37 cellular contexts compared by ENCODE assay signal in genomic region chr4:56293121-56293520, GRCh38.
"Had no signal": no experiment of that assay in that cellular context is flagged by ENCODE, and none has a peak within 500 bp of the region (broad histone marks: within the 10 kb centered on the region; RNA-seq: fewer than 3 reads in every experiment).

No MANE protein-coding gene starts in this region.

- ATAC-seq: activated naive CD4-positive, alpha-beta T cell treated with anti-CD3 and anti-CD28 coated beads, Interleukin-2, amount 50 U/mL, for 72 hours; activated naive CD8-positive, alpha-beta T cell treated with anti-CD3 and anti-CD28 coated beads, Interleukin-2, amount 50 U/mL, for 24 hours; activated T-cell treated with anti-CD3 and anti-CD28 coated beads, Interleukin-2, amount 50 U/mL, for 4 hours; activated T-cell treated with anti-CD3 and anti-CD28 coated beads, Interleukin-2, amount 50 U/mL, for 72 hours; activated T-helper 17 cell treated with anti-CD3 and anti-CD28 coated beads, Interleukin-2, amount 50 U/mL, for 72 hours; body of pancreas had no signal

- H3K27me3 Mint-ChIP-seq: activated naive CD4-positive, alpha-beta T cell treated with anti-CD3 and anti-CD28 coated beads, Interleukin-2, amount 50 U/mL, for 24 hours; activated naive CD8-positive, alpha-beta T cell; activated naive CD8-positive, alpha-beta T cell treated with anti-CD3 and anti-CD28 coated beads for 36 hours; activated naive CD8-positive, alpha-beta T cell treated with anti-CD3 and anti-CD28 coated beads, Interleukin-2, amount 10 ng/mL, durations not matched to agents 7 days and 5 days; activated naive CD8-positive, alpha-beta T cell treated with anti-CD3 and anti-CD28 coated beads, Interleukin-2, amount 50 U/mL, for 24 hours; activated T-cell treated with anti-CD3 and anti-CD28 coated beads, Interleukin-2, amount 50 U/mL, for 24 hours; brain had no signal

- H3K36me3 Mint-ChIP-seq: activated naive CD4-positive, alpha-beta T cell treated with anti-CD3 and anti-CD28 coated beads, Interleukin-2, amount 10 ng/mL, durations not matched to agents 7 days and 5 days; activated naive CD8-positive, alpha-beta T cell treated with anti-CD3 and anti-CD28 coated beads for 36 hours; activated naive CD8-positive, alpha-beta T cell treated with anti-CD3 and anti-CD28 coated beads, Interleukin-2, amount 10 ng/mL, durations not matched to agents 7 days and 5 days had no signal

- H3K9me3 Mint-ChIP-seq: activated naive CD4-positive, alpha-beta T cell treated with anti-CD3 and anti-CD28 coated beads, Interleukin-2, amount 10 ng/mL, durations not matched to agents 7 days and 5 days had no signal

- H3K9me3 ChIP-seq: adrenal gland, ascending aorta, body of pancreas, breast epithelium had no signal

- H3K4me3 ChIP-seq: adrenal gland, ascending aorta, body of pancreas, breast epithelium, cardiac muscle cell had no signal

- H3K27ac Mint-ChIP-seq: activated naive CD4-positive, alpha-beta T cell treated with anti-CD3 and anti-CD28 coated beads for 36 hours; activated naive CD4-positive, alpha-beta T cell treated with anti-CD3 and anti-CD28 coated beads, Interleukin-2, amount 10 ng/mL, durations not matched to agents 7 days and 5 days; activated naive CD4-positive, alpha-beta T cell treated with anti-CD3 and anti-CD28 coated beads, Interleukin-2, amount 50 U/mL, for 24 hours; activated naive CD4-positive, alpha-beta T cell treated with anti-CD3 and anti-CD28 coated beads, Interleukin-2, amount 50 U/mL, for 72 hours; activated naive CD8-positive, alpha-beta T cell; activated naive CD8-positive, alpha-beta T cell treated with anti-CD3 and anti-CD28 coated beads for 36 hours; activated naive CD8-positive, alpha-beta T cell treated with anti-CD3 and anti-CD28 coated beads, Interleukin-2, amount 10 ng/mL, durations not matched to agents 7 days and 5 days; activated naive CD8-positive, alpha-beta T cell treated with anti-CD3 and anti-CD28 coated beads, Interleukin-2, amount 50 U/mL, for 24 hours; activated T-cell treated with anti-CD3 and anti-CD28 coated beads, Interleukin-2, amount 50 U/mL, for 24 hours; activated T-cell treated with anti-CD3 and anti-CD28 coated beads, Interleukin-2, amount 50 U/mL, for 72 hours; activated T-helper 1 cell treated with anti-CD3 and anti-CD28 coated beads, Interleukin-12 subunit alpha, Interleukin-12 subunit beta, Interleukin-2, Interleukin-4 antibody, amounts not matched to agents 30 ng/mL and 10 ng/mL and 1 ng/mL, durations not matched to agents 14 hours and 24 hours and 36 hours; activated T-helper 17 cell treated with anti-CD3 and anti-CD28 coated beads, Interleukin-2, amount 50 U/mL, for 72 hours; activated T-helper 2 cell treated with anti-CD3 and anti-CD28 coated beads, Interferon-gamma antibody, Interleukin-2, Interleukin-4, amounts not matched to agents 10 μg/mL and 5 μg/mL and 100 μg/mL, durations not matched to agents 14 hours and 24 hours and 36 hours; brain had no signal

- H3K36me3 ChIP-seq: adrenal gland, ascending aorta, brain microvascular endothelial cell, breast epithelium, cardiac muscle cell had no signal

- H3K4me3 Mint-ChIP-seq: activated naive CD4-positive, alpha-beta T cell treated with anti-CD3 and anti-CD28 coated beads for 36 hours; activated naive CD4-positive, alpha-beta T cell treated with anti-CD3 and anti-CD28 coated beads, Interleukin-2, amount 10 ng/mL, durations not matched to agents 7 days and 5 days; activated naive CD4-positive, alpha-beta T cell treated with anti-CD3 and anti-CD28 coated beads, Interleukin-2, amount 50 U/mL, for 24 hours; activated naive CD8-positive, alpha-beta T cell; activated naive CD8-positive, alpha-beta T cell treated with anti-CD3 and anti-CD28 coated beads for 36 hours; activated naive CD8-positive, alpha-beta T cell treated with anti-CD3 and anti-CD28 coated beads, Interleukin-2, amount 10 ng/mL, durations not matched to agents 7 days and 5 days; activated naive CD8-positive, alpha-beta T cell treated with anti-CD3 and anti-CD28 coated beads, Interleukin-2, amount 50 U/mL, for 24 hours; activated T-cell treated with anti-CD3 and anti-CD28 coated beads, Interleukin-2, amount 50 U/mL, for 24 hours; activated T-cell treated with anti-CD3 and anti-CD28 coated beads, Interleukin-2, amount 50 U/mL, for 4 hours; activated T-cell treated with anti-CD3 and anti-CD28 coated beads, Interleukin-2, amount 50 U/mL, for 72 hours; activated T-helper 1 cell treated with anti-CD3 and anti-CD28 coated beads, Interleukin-12 subunit alpha, Interleukin-12 subunit beta, Interleukin-2, Interleukin-4 antibody, amounts not matched to agents 30 ng/mL and 10 ng/mL and 1 ng/mL, durations not matched to agents 14 hours and 24 hours and 36 hours; activated T-helper 17 cell treated with anti-CD3 and anti-CD28 coated beads, Interleukin-2, amount 50 U/mL, for 72 hours; brain; central memory CD8-positive, alpha-beta T cell had no signal

- H3K27me3 ChIP-seq: adrenal gland, ascending aorta, body of pancreas, brain microvascular endothelial cell, breast epithelium, cardiac muscle cell had no signal

- DNase-seq: activated effector memory CD4-positive, alpha-beta T cell treated with anti-CD3 and anti-CD28 coated beads, Interleukin-2, amount 50 U/mL, for 16 hours; activated effector memory CD4-positive, alpha-beta T cell treated with Interleukin-2 at 50 U/mL for 16 hours; activated gamma-delta T cell; activated gamma-delta T cell treated with Interleukin-2 at 50 U/mL for 16 hours; activated naive CD4-positive, alpha-beta T cell; activated naive CD4-positive, alpha-beta T cell treated with anti-CD3 and anti-CD28 coated beads for 36 hours; activated naive CD4-positive, alpha-beta T cell treated with anti-CD3 and anti-CD28 coated beads, Interleukin-2, amount 10 ng/mL, durations not matched to agents 7 days and 5 days; activated naive CD4-positive, alpha-beta T cell treated with anti-CD3 and anti-CD28 coated beads, Interleukin-2, amount 50 U/mL, for 16 hours; activated naive CD4-positive, alpha-beta T cell treated with Interleukin-2 at 50 U/mL for 16 hours; activated naive CD8-positive, alpha-beta T cell treated with anti-CD3 and anti-CD28 coated beads for 36 hours; activated naive CD8-positive, alpha-beta T cell treated with anti-CD3 and anti-CD28 coated beads, Interleukin-2, amount 10 ng/mL, durations not matched to agents 7 days and 5 days; activated naive CD8-positive, alpha-beta T cell treated with anti-CD3 and anti-CD28 coated beads, Interleukin-2, amount 50 U/mL, for 24 hours; activated T-cell treated with anti-CD3 and anti-CD28 coated beads, Interleukin-2, amount 50 U/mL, for 24 hours; activated T-cell treated with anti-CD3 and anti-CD28 coated beads, Interleukin-2, amount 50 U/mL, for 4 hours; activated T-cell treated with anti-CD3 and anti-CD28 coated beads, Interleukin-2, amount 50 U/mL, for 48 hours; activated T-cell treated with anti-CD3 and anti-CD28 coated beads, Interleukin-2, amount 50 U/mL, for 72 hours; adrenal gland; amniotic stem cell; amygdala; anterior cingulate cortex; aorta; body of pancreas; brain microvascular endothelial cell; caudate nucleus; central memory CD4-positive, alpha-beta T cell; cerebellar nuclear complex had no signal

- H3K4me1 ChIP-seq: adrenal gland, ascending aorta, breast epithelium had no signal

- H3K27ac ChIP-seq: adrenal gland, ascending aorta, body of pancreas, brain microvascular endothelial cell, breast epithelium, cardiac muscle cell had no signal
